Comparison of ENCODE assay signal across 32 cellular contexts in genomic region chr5:71699751-71700150, GRCh38. TPM values are rescaled to one million over a fixed set of nuclear protein-coding genes. Genes with fewer than 3 reads are reported as not detected.
"Had no signal": no experiment of that assay in that cellular context is flagged by ENCODE, and none has a peak within 500 bp of the region (broad histone marks: within the 10 kb centered on the region; RNA-seq: fewer than 3 reads in every experiment).

No MANE protein-coding gene starts in this region.

- H3K9me3 ChIP-seq: ascending aorta, MG63, SJSA1, SK-N-SH had no signal

- H3K27me3 ChIP-seq: ascending aorta, cardiac muscle cell, SJSA1 had no signal

- ATAC-seq: activated CD8-positive, alpha-beta memory T cell treated with anti-CD3 and anti-CD28 coated beads, Interleukin-2, amount 10 ng/mL, durations not matched to agents 7 days and 5 days; activated T-helper 17 cell treated with anti-CD3 and anti-CD28 coated beads, Interleukin-2, amount 50 U/mL, for 72 hours; Panc1 had no signal

- H3K27ac ChIP-seq: ascending aorta, cardiac muscle cell, SJSA1 had no signal

- H3K4me3 ChIP-seq: ascending aorta, cardiac muscle cell, MG63, SJSA1 had no signal

- DNase-seq: activated B cell treated with CpG ODN at 0.5 μM for 24 hours; activated CD4-positive, alpha-beta memory T cell treated with anti-CD3 and anti-CD28 coated beads, Interleukin-2, amount 10 ng/mL, durations not matched to agents 7 days and 5 days; activated CD4-positive, alpha-beta T cell treated with anti-CD3 and anti-CD28 coated beads for 1 hour; activated CD4-positive, alpha-beta T cell treated with anti-CD3 and anti-CD28 coated beads for 48 hours; activated CD8-positive, alpha-beta memory T cell treated with anti-CD3 and anti-CD28 coated beads for 24 hours; activated CD8-positive, alpha-beta memory T cell treated with anti-CD3 and anti-CD28 coated beads, Interleukin-2, amount 10 ng/mL, durations not matched to agents 7 days and 5 days; activated CD8-positive, alpha-beta memory T cell treated with anti-CD3 and anti-CD28 coated beads, Interleukin-2, amount 50 U/mL, for 48 hours; activated effector memory CD4-positive, alpha-beta T cell treated with anti-CD3 and anti-CD28 coated beads, Interleukin-2, amount 50 U/mL, for 16 hours; activated naive CD4-positive, alpha-beta T cell; activated naive CD8-positive, alpha-beta T cell treated with anti-CD3 and anti-CD28 coated beads, Interleukin-2, amount 10 ng/mL, durations not matched to agents 7 days and 5 days; activated T-cell treated with anti-CD3 and anti-CD28 coated beads, Interleukin-2, amount 50 U/mL, for 48 hours; amygdala; Karpas-422; KBM-7; MG63; NCI-H1048; NCI-H1105 treated with DMSO at 0.1 percent for 48 hours; NCI-H1436; NCI-H1694; NCI-H1930; NCI-H2107; NCI-H2171; NCI-H446; NCI-H524; RPMI8226; SHP77 treated with DMSO at 0.1 percent for 48 hours; SK-N-SH had no signal

- H3K4me1 ChIP-seq: ascending aorta had no signal

- H3K36me3 ChIP-seq: ascending aorta, cardiac muscle cell, MG63, SJSA1 had no signal

RNA-seq across cellular contexts. Expression of gene CARTPT, which starts 19.3 kb away (rescaled TPM):
- total RNA-seq: activated B cell treated with CpG ODN at 0.5 μM for 24 hours; activated CD4-positive, alpha-beta memory T cell treated with anti-CD3 and anti-CD28 coated beads, Interleukin-2, amount 10 ng/mL, durations not matched to agents 7 days and 5 days; activated CD8-positive, alpha-beta memory T cell treated with anti-CD3 and anti-CD28 coated beads, Interleukin-2, amount 10 ng/mL, durations not matched to agents 7 days and 5 days; activated naive CD8-positive, alpha-beta T cell treated with anti-CD3 and anti-CD28 coated beads, Interleukin-2, amount 10 ng/mL, durations not matched to agents 7 days and 5 days; activated T-helper 17 cell treated with anti-CD3 and anti-CD28 coated beads, Interleukin-2, amount 50 U/mL, for 72 hours; cardiac muscle cell; SJSA1 had no signal
- polyA plus RNA-seq: cardiac muscle cell, SK-N-SH had no signal
